ENCODE assay signal across 9 cellular contexts in the genomic region with DNA sequence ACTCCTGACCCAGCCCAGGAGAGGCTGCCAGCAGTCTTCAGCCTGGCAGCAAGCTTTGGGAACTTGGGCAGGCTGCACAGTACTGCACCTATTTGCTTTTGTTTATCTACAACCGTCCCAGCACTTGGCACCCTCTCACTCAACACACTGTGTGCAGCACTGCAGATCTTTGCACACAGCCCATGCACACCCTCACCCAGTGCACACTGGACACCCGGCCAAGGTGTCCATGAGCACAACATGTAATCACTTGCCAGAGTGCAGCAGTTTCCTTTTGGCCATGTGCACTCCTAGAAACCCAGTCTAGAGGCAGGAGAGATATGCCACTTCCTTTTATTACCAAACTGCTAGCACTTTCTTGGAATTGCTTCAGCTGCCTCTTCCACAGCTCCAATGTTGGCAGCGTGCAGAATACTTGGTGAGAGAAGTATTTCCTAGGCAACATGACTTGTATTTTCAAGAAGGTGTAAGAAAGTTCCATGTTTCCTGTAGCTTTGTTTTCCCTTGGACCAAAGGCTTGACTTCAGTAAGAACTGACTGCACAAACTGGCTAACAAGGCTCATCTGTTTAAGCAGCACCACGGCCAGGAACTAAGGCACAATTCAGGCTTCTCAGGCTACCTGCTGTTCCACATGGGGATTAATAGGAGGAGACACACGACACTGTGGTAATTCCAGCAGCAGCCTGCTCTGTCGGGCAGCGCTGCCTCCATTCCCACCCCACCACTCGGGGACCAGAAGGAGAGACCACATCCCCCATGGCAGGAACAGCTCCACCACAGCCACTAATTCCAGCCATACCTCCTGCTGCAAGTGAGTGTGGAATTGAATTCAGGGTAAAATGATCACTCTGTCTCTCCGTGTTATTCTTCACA. TPM values are rescaled to one million over a fixed set of nuclear protein-coding genes. Genes with fewer than 3 reads are reported as not detected.
DNase-seq lines count a peak whose midpoint lies in the region; ATAC-seq and TF ChIP-seq lines count a peak whose summit lies in the region.
"Had no signal": no experiment of that assay in that cellular context is flagged by ENCODE, and none has a peak within 500 bp of the region (broad histone marks: within the 10 kb centered on the region; RNA-seq: fewer than 3 reads in every experiment).

No MANE protein-coding gene starts in this region.

- H3K36me3 Mint-ChIP-seq in activated naive CD8-positive, alpha-beta T cell treated with anti-CD3 and anti-CD28 coated beads, Interleukin-2, amount 50 U/mL, for 24 hours (ENCODE audit: low read depth) = no peaks in the 10 kb centered on the region

- no peak for TF ChIP-seq EP300 in sigmoid colon (IDR thresholded peaks at IDR 0.05)

- H3K27ac ChIP-seq in sigmoid colon = peak overlapping the region; percentile 28 to 50 (median 48)

- peaks cover 12% of the 10 kb centered on the region for H3K27me3 Mint-ChIP-seq in activated naive CD8-positive, alpha-beta T cell treated with anti-CD3 and anti-CD28 coated beads, Interleukin-2, amount 50 U/mL, for 24 hours

- H3K4me3 Mint-ChIP-seq in activated naive CD8-positive, alpha-beta T cell treated with anti-CD3 and anti-CD28 coated beads, Interleukin-2, amount 50 U/mL, for 24 hours = no peak overlapping the region

- no peaks in the 10 kb centered on the region for H3K9me3 ChIP-seq in sigmoid colon

- H3K4me3 ChIP-seq in sigmoid colon = peak overlapping the region in 1 of 4 donors; percentile 4

- no peaks in the 10 kb centered on the region for H3K27me3 ChIP-seq in sigmoid colon

- no peak overlapping the region for H3K27ac Mint-ChIP-seq in activated naive CD8-positive, alpha-beta T cell treated with anti-CD3 and anti-CD28 coated beads, Interleukin-2, amount 50 U/mL, for 24 hours

- peak; percentile 56 to 71 for DNase-seq in Kasumi-1 (lab: John Stamatoyannopoulos, UW)
- DNase-seq in amniotic epithelial cell (ENCODE audit: low read depth) = peak; percentile 27
- DNase-seq in left ventricle myocardium superior = peak; percentile 65
- no peak for DNase-seq in sigmoid colon
- no peak for DNase-seq in EL
- no peak for DNase-seq in activated naive CD8-positive, alpha-beta T cell treated with anti-CD3 and anti-CD28 coated beads, Interleukin-2, amount 50 U/mL, for 24 hours
- no peak for DNase-seq in HPDE6-E6E7 (ENCODE audit: extremely low spot score)
- no peak for DNase-seq in NCI-H1092 treated with DMSO at 0.1 percent for 48 hours (lab: John Stamatoyannopoulos, UW)
- DNase-seq: T1000 had no signal

- H3K4me1 ChIP-seq in sigmoid colon = peaks cover 0 to 42% (median 38%) of the 10 kb centered on the region in 4 donors

- H3K36me3 ChIP-seq in sigmoid colon = no peaks in the 10 kb centered on the region

- ATAC-seq in left ventricle myocardium superior = peak; percentile 82
- ATAC-seq in activated naive CD8-positive, alpha-beta T cell treated with anti-CD3 and anti-CD28 coated beads, Interleukin-2, amount 50 U/mL, for 24 hours = no peak

- no peak for TF ChIP-seq CTCF in sigmoid colon (IDR thresholded peaks at IDR 0.05)

- TF ChIP-seq POLR2A in sigmoid colon (IDR thresholded peaks at IDR 0.05) = no peak

- no peaks in the 10 kb centered on the region for H3K9me3 Mint-ChIP-seq in activated naive CD8-positive, alpha-beta T cell treated with anti-CD3 and anti-CD28 coated beads, Interleukin-2, amount 50 U/mL, for 24 hours

- no peaks in the 10 kb centered on the region for H3K4me1 Mint-ChIP-seq in activated naive CD8-positive, alpha-beta T cell treated with anti-CD3 and anti-CD28 coated beads, Interleukin-2, amount 50 U/mL, for 24 hours

- intact Hi-C loops in left ventricle myocardium superior (cut with micrococcal nuclease) (no loop called here), sigmoid colon (cut with DNase I) (no loop called here)

- WGBS in sigmoid colon, 2 donors = 33 to 47% methylated on average over 9 of the region's 9 CpGs

RNA-seq across cellular contexts. Expression of a gene that starts 15.3 kb away (rescaled TPM):
- 4.9 TPM for total RNA-seq in left ventricle myocardium superior
- 1 to 10 TPM; 4.5 to 8.1 (median 5.5) TPM for total RNA-seq in sigmoid colon
- polyA plus RNA-seq in sigmoid colon = 1 to 10 TPM in 2 of 3 donors, under 1 TPM in 1; 0.60 to 5.1 (median 1.2) TPM

RNA-seq across cellular contexts. Expression of a gene that starts 16.3 kb away (rescaled TPM):
- total RNA-seq in left ventricle myocardium superior = 18.4 TPM
- total RNA-seq in sigmoid colon = 10 to 100 TPM; 11.6 to 20.6 (median 17.4) TPM
- polyA plus RNA-seq in sigmoid colon = 1 to 10 TPM; 1.2 to 9.3 (median 2.1) TPM

RNA-seq across cellular contexts. Expression of a gene that starts 28.6 kb away (rescaled TPM):
- total RNA-seq in left ventricle myocardium superior (10.7 TPM), sigmoid colon (10 to 100 TPM; 15.0 to 18.2 (median 15.8) TPM)
- polyA plus RNA-seq in sigmoid colon = 1 to 10 TPM; 1.8 to 9.7 (median 2.4) TPM

Comparison
In these comparisons a context has a peak if more than half of its experiments do, and no peak if none do; other contexts are left out.
1. DNase-seq: peak in Kasumi-1 (2 of 2), amniotic epithelial cell (single experiment) and left ventricle myocardium superior (single experiment); none in sigmoid colon (single experiment), EL (single experiment), activated naive CD8-positive, alpha-beta T cell treated with anti-CD3 and anti-CD28 coated beads, Interleukin-2, amount 50 U/mL, for 24 hours (single experiment), HPDE6-E6E7 (single experiment) and NCI-H1092 treated with DMSO at 0.1 percent for 48 hours (single experiment).